In genomic region chr1:79497193-79497773, GRCh38 we compare ENCODE assay signal across 8 cellular contexts.
A peak's percentile ranks its signal among the peaks of the same experiment; 100 is the strongest.
DNase-seq lines count a peak whose midpoint lies in the region; ATAC-seq and TF ChIP-seq lines count a peak whose summit lies in the region.

No MANE protein-coding gene starts in this region.

- no peaks in the 10 kb centered on the region for H3K27me3 ChIP-seq in Caco-2 (replicated peaks; ENCODE audit: control insufficient read depth, insufficient read depth, low read length)

- TF ChIP-seq CTCF in Caco-2 (IDR thresholded peaks at IDR 0.05; ENCODE audit: insufficient read depth in 1 of 2, low read depth in 1 of 2, low read length in 1 of 2, severe bottlenecking in 1 of 2, unreplicated experiment in 1 of 2) (peak; percentile 74 to 77), choroid plexus epithelial cell (conservative IDR thresholded peaks at IDR 0.05; ENCODE audit: low read depth, low read length) (peak; percentile 88), mucosa of descending colon (IDR thresholded peaks at IDR 0.05) (peak; percentile 47)

- BruUV-seq in Caco-2 (replicated peaks; lab: Mats Ljungman, UMichigan) = no TSS peak

- H3K4me1 ChIP-seq in Caco-2 = no peaks in the 10 kb centered on the region
- no peaks in the 10 kb centered on the region for H3K4me1 ChIP-seq in mucosa of descending colon (ENCODE audit: low read depth)

- no peaks in the 10 kb centered on the region for H3K36me3 ChIP-seq in Caco-2 (ENCODE audit: control insufficient read depth, insufficient read depth, low read length)
- no peaks in the 10 kb centered on the region for H3K36me3 ChIP-seq in mucosa of descending colon (ENCODE audit: low read depth)

- H3K27ac Mint-ChIP-seq in Caco-2 (ENCODE audit: unreplicated experiment) = no peak overlapping the region

- no peaks in the 10 kb centered on the region for H3K27me3 Mint-ChIP-seq in Caco-2 (ENCODE audit: insufficient read depth, unreplicated experiment)

- H3K36me3 Mint-ChIP-seq in Caco-2 (ENCODE audit: insufficient read depth, unreplicated experiment) = no peaks in the 10 kb centered on the region

- H3K4me3 ChIP-seq in Caco-2 (ENCODE audit: low read depth, low read length) (no peak overlapping the region), choroid plexus epithelial cell (ENCODE audit: low read depth, low read length) (no peak overlapping the region), mucosa of descending colon (no peak overlapping the region)

- intact Hi-C loops in Caco-2 (cut with micrococcal nuclease; ENCODE audit: unreplicated experiment) (loop anchor here (1.0 to 5.0 kb wide), 2 partner anchors 184 to 720 kb away; no protein-coding TSS in a partner anchor), mucosa of descending colon (cut with DNase I, micrococcal nuclease) (no loop called here)

- POLR2A ChIA-PET in Caco-2 (lab: Charles Lee) = no interaction called here

- peak in 1 of 2 experiments; percentile 48 for DNase-seq in Caco-2
- DNase-seq in NCI-H774 (lab: John Stamatoyannopoulos, UW) = peak; percentile 6
- DNase-seq in choroid plexus epithelial cell (ENCODE audit: low read depth) = peak; percentile 69
- peak in 1 of 3 donors; percentile 4 for DNase-seq in mucosa of descending colon
- no peak for DNase-seq in GM19238 (ENCODE audit: insufficient read length, low spot score)
- no peak for DNase-seq in activated naive CD4-positive, alpha-beta T cell treated with anti-CD3 and anti-CD28 coated beads, Interleukin-2, amount 50 U/mL, for 16 hours

- no peaks in the 10 kb centered on the region for H3K9me3 Mint-ChIP-seq in Caco-2 (ENCODE audit: unreplicated experiment)

- ATAC-seq in GM18907 (IDR thresholded peaks at IDR 0.05; ENCODE audit: unreplicated experiment) = peak; percentile 82
- peak; percentile 93 for ATAC-seq in HG03135 (IDR thresholded peaks at IDR 0.05; ENCODE audit: unreplicated experiment)
- ATAC-seq in mucosa of descending colon = no peak

- H3K9me3 ChIP-seq in Caco-2 (no peaks in the 10 kb centered on the region), mucosa of descending colon (no peaks in the 10 kb centered on the region)

- CTCF ChIA-PET in Caco-2 (lab: Charles Lee) = no interaction called here

- no peaks in the 10 kb centered on the region for H3K4me1 Mint-ChIP-seq in Caco-2 (ENCODE audit: low read depth, unreplicated experiment)

- no peak overlapping the region for H3K4me3 Mint-ChIP-seq in Caco-2 (ENCODE audit: unreplicated experiment)

Comparison
In these comparisons a context has a peak if more than half of its experiments do, and no peak if none do; other contexts are left out.
1. DNase-seq: peak in NCI-H774 (single experiment) and choroid plexus epithelial cell (single experiment); none in GM19238 (single experiment) and activated naive CD4-positive, alpha-beta T cell treated with anti-CD3 and anti-CD28 coated beads, Interleukin-2, amount 50 U/mL, for 16 hours (single experiment).
2. Peak in every context shown above with its lines, with median percentiles within 50 percentile points of each other: CTCF ChIP-seq.